In genomic region chr12:129607293-129607692, GRCh38 we compare ENCODE assay signal across 15 cellular contexts.
DNase-seq lines count a peak whose midpoint lies in the region; ATAC-seq and TF ChIP-seq lines count a peak whose summit lies in the region.
"Had no signal": no experiment of that assay in that cellular context is flagged by ENCODE, and none has a peak within 500 bp of the region (broad histone marks: within the 10 kb centered on the region; RNA-seq: fewer than 3 reads in every experiment).

No MANE protein-coding gene starts in this region.

- H3K4me3 Mint-ChIP-seq in osteocyte (ENCODE audit: unreplicated experiment), result peak overlapping the region; percentile 4

- H3K36me3 Mint-ChIP-seq in osteocyte (ENCODE audit: unreplicated experiment), result no peaks in the 10 kb centered on the region

- no peaks in the 10 kb centered on the region for H3K27me3 Mint-ChIP-seq in osteocyte (ENCODE audit: unreplicated experiment)

- no peaks in the 10 kb centered on the region for H3K27me3 ChIP-seq in iPS-20b (ENCODE audit: insufficient read depth, low read length)
- H3K27me3 ChIP-seq: ovary had no signal

- DNase-seq in ELF-1 (ENCODE audit: low read depth, low spot score) (peak; percentile 38), SW480 (ENCODE audit: low spot score) (peak; percentile 28), osteocyte (ENCODE audit: extremely low spot score, unreplicated experiment) (no peak), globus pallidus (ENCODE audit: low spot score) (no peak), GM20000 (ENCODE audit: low spot score) (no peak), T-helper 1 cell (no peak)
- DNase-seq: GOT3, lower lobe of right lung, NCI-H2029 treated with DMSO at 0.1 percent for 48 hours, ovary, Right ventricle myocardium superior had no signal

- H3K4me3 ChIP-seq in iPS-20b (ENCODE audit: low read length), result peak overlapping the region; percentile 44; the same call in 1 of the 2 replicates
- H3K4me3 ChIP-seq: lower lobe of right lung, ovary had no signal

- ATAC-seq in HG03439 (IDR thresholded peaks at IDR 0.05; ENCODE audit: unreplicated experiment), result no peak

- peaks cover 38% of the 10 kb centered on the region for H3K4me1 Mint-ChIP-seq in osteocyte (ENCODE audit: unreplicated experiment)

- H3K27ac ChIP-seq in iPS-20b (ENCODE audit: low read length), result peak overlapping the region; percentile 7
- H3K27ac ChIP-seq: HL-60, lower lobe of right lung, ovary had no signal

- H3K36me3 ChIP-seq in iPS-20b (ENCODE audit: insufficient read depth, low read depth, low read length), result no peaks in the 10 kb centered on the region
- H3K36me3 ChIP-seq: lower lobe of right lung, ovary had no signal

- no peak for TF ChIP-seq CTCF in osteocyte (IDR thresholded peaks at IDR 0.05)
- no peak for TF ChIP-seq CTCF in GM20000 (IDR thresholded peaks at IDR 0.05; ENCODE audit: extremely low read depth, missing control alignments)

- H3K4me1 ChIP-seq in iPS-20b (ENCODE audit: insufficient read depth, low read length), result peaks cover 24% of the 10 kb centered on the region
- H3K4me1 ChIP-seq: lower lobe of right lung had no signal

- peak overlapping the region; percentile 33; the same call in 1 of the 2 replicates for H3K9ac ChIP-seq in iPS-20b (ENCODE audit: low read depth, low read length)

- H3K9me3 Mint-ChIP-seq in osteocyte (ENCODE audit: unreplicated experiment), result peaks cover 4% of the 10 kb centered on the region

- peaks cover 2% of the 10 kb centered on the region; the same call in 1 of the 2 replicates for H3K9me3 ChIP-seq in iPS-20b (ENCODE audit: insufficient read depth, low read depth, low read length)
- H3K9me3 ChIP-seq: lower lobe of right lung, ovary had no signal

- H3K27ac Mint-ChIP-seq in osteocyte (ENCODE audit: unreplicated experiment), result peak overlapping the region; percentile 50
- H3K27ac Mint-ChIP-seq: activated T-helper 2 cell treated with anti-CD3 and anti-CD28 coated beads, Interferon-gamma antibody, Interleukin-2, Interleukin-4, amounts not matched to agents 10 μg/mL and 5 μg/mL and 100 μg/mL, durations not matched to agents 14 hours and 24 hours and 36 hours had no signal

Comparison
In these comparisons a context has a peak if more than half of its experiments do, and no peak if none do; other contexts are left out.
1. DNase-seq: peak in ELF-1 (single experiment) and SW480 (single experiment); none in osteocyte (single experiment), globus pallidus (single experiment), GM20000 (single experiment) and T-helper 1 cell (0 of 5).